1 cellular context compared by ENCODE assay signal in the genomic region with DNA sequence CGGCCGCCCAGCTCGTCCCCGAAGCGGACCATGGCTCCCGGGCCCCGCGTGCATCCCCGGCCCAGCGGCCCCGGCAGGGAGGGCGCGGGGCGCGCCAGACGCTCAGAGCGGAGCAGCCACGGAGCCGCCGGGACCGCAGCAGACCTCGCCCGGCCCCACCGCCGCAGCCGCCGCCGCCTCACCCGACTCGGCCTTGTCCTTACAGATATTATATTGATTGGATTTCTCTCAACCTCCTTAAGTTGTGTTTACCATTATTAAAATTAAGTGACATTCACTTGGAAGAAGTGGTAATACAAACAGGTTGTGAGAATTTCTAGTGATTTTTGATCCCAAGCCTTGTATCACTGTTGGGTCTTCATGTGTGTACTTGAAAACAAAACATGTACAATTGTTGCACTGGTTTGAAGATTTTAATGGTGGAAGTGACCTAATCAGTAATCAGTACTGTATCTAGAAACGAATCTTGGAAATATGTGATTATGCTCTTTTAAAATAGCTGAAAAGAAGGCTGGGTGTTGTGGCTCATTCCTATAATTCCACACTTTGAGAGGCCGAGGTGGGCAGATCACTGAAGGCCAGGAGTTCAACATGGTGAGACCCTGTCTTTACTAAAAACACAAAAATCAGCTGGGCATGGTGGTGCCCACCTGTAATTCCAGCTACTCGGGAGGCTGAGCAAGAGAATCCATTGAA.
TF ChIP-seq lines count a peak whose summit lies in the region.

No MANE protein-coding gene starts in this region.

TF ChIP-seq in H1, 55 proteins besides CTCF, POLR2A, EP300 and RAD21:
- peak; percentile 64 for TF ChIP-seq EZH2 (IDR thresholded peaks at IDR 0.05; ENCODE audit: low read depth, low read length, severe bottlenecking)
- peak; percentile 52; the same call in 1 of the 2 replicates for TF ChIP-seq SUZ12 (IDR thresholded peaks at IDR 0.05; ENCODE audit: low read length)
